7 cellular contexts compared by ENCODE assay signal in the genomic region with DNA sequence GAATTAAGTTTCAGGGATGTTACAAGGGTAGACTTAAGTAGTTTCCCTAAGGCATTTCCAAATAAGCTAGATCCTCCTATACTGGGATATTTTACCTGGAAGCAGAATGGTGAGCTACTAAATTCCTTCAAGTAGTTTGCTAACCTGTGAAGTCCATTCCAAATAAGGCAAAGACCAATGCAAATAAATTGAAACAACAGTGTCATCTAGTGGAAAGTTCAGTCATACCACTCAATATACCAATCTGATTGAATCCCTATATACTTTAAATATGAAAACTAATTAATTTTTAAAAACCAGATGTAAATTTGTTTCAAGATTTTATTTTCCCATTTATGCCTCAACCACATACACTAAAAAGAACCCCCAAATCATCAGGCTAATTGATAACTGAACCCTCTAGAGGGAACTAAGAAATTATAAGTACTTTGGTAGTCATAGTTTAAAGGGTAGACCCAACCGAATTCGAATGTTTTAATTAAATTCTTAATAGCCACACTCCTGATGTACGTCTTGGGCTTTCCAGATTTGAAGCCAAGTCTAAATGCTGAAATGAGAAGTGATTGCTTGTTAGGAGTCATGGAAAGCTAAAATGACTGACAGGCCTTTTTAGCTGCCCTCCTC.
DNase-seq lines count a peak whose midpoint lies in the region; ATAC-seq, FAIRE-seq and TF ChIP-seq lines count a peak whose summit lies in the region.

No MANE protein-coding gene starts in this region.

- TF ChIP-seq CTCF in GM12865 (IDR thresholded peaks at IDR 0.05; ENCODE audit: insufficient read depth, low read depth, low read length, missing control alignments) (peak; percentile 44), OCI-LY3 (IDR thresholded peaks at IDR 0.05; ENCODE audit: low read depth, low read length) (peak; percentile 77), pancreas (IDR thresholded peaks at IDR 0.05) (peak in 2 of 4 donors; percentile 17 to 34)

- no peak overlapping the region for H2AFZ ChIP-seq in OCI-LY3 (ENCODE audit: low read depth, low read length)

- ATAC-seq in HG03280 (IDR thresholded peaks at IDR 0.05; ENCODE audit: unreplicated experiment) (peak; percentile 56), pancreas (peak in 3 of 4 donors; percentile 63 to 65 (median 63)), HG02852 (IDR thresholded peaks at IDR 0.05; ENCODE audit: unreplicated experiment) (no peak)

- no peaks in the 10 kb centered on the region for H4K20me1 ChIP-seq in OCI-LY3 (ENCODE audit: insufficient read depth, low read length)

- no peaks in the 10 kb centered on the region for H3K36me3 ChIP-seq in OCI-LY3 (replicated peaks; ENCODE audit: low read depth, low read length)
- H3K36me3 ChIP-seq in pancreas = no peaks in the 10 kb centered on the region
- no peaks in the 10 kb centered on the region for H3K36me3 ChIP-seq in MG63

- peak; percentile 5 for DNase-seq in GM12865 (ENCODE audit: low read depth)
- DNase-seq in erythroblast (lab: John Stamatoyannopoulos, UW) = peak; percentile 23 to 50
- DNase-seq in pancreas = no peak
- no peak for DNase-seq in MG63

- H3K9me3 ChIP-seq in OCI-LY3 (ENCODE audit: insufficient read depth, low read length) (no peaks in the 10 kb centered on the region), pancreas (no peaks in the 10 kb centered on the region), MG63 (no peaks in the 10 kb centered on the region)

- H3K27me3 ChIP-seq in OCI-LY3 (ENCODE audit: low read depth, low read length) = peaks cover 24% of the 10 kb centered on the region
- H3K27me3 ChIP-seq in pancreas = no peaks in the 10 kb centered on the region
- no peaks in the 10 kb centered on the region for H3K27me3 ChIP-seq in MG63

- FAIRE-seq in pancreas (lab: Jason Lieb, UNC) = peak; percentile 61

- H3K79me2 ChIP-seq in OCI-LY3 (ENCODE audit: low read length) = no peaks in the 10 kb centered on the region

- intact Hi-C loops in pancreas (cut with DNase I) = no loop called here

- WGBS in pancreas, 2 donors = 65 to 70% methylated on average over 3 of the region's 3 CpGs

- 0 out of 2 replicates have a peak, but pooled peaks cover 2% of the 10 kb centered on the region for H3K4me1 ChIP-seq in OCI-LY3 (ENCODE audit: low read length)
- H3K4me1 ChIP-seq in pancreas = no peaks in the 10 kb centered on the region

- H3K27ac ChIP-seq in OCI-LY3 (ENCODE audit: low read length) (no peak overlapping the region), pancreas (no peak overlapping the region)

- no peak overlapping the region for H3K4me2 ChIP-seq in OCI-LY3 (ENCODE audit: low read length)

- no peak overlapping the region for H3K9ac ChIP-seq in OCI-LY3 (ENCODE audit: low read length)

- TF ChIP-seq POLR2A in erythroblast (IDR thresholded peaks at IDR 0.05; ENCODE audit: low read length) = no peak

- H3K4me3 ChIP-seq in GM12865 (ENCODE audit: low read depth, low read length) (no peak overlapping the region), OCI-LY3 (ENCODE audit: low read length) (no peak overlapping the region), pancreas (no peak overlapping the region), MG63 (no peak overlapping the region)

Comparison
In these comparisons a context has a peak if more than half of its experiments do, and no peak if none do; other contexts are left out.
1. DNase-seq: peak in GM12865 (single experiment) and erythroblast (2 of 2); none in pancreas (0 of 6) and MG63 (single experiment).